26 cellular contexts compared by ENCODE assay signal in genomic region chr10:72742077-72742476, GRCh38.
"Had no signal": no experiment of that assay in that cellular context is flagged by ENCODE, and none has a peak within 500 bp of the region (broad histone marks: within the 10 kb centered on the region; RNA-seq: fewer than 3 reads in every experiment).

No MANE protein-coding gene starts in this region.

- H3K27me3 ChIP-seq: heart left ventricle, right atrium auricular region, right lobe of liver, stomach, suprapubic skin, tibial artery, upper lobe of right lung, uterus had no signal

- H3K4me3 ChIP-seq: heart left ventricle, left ventricle myocardium inferior, lung, right atrium auricular region, right lobe of liver, skin epidermis, stomach, suprapubic skin, thoracic aorta, tibial artery, upper lobe of right lung, uterus had no signal

- H2AFZ ChIP-seq: parathyroid adenoma had no signal

- H3K4me1 ChIP-seq: parathyroid adenoma, right lobe of liver, uterus had no signal

- H3K27ac ChIP-seq: heart left ventricle, left ventricle myocardium inferior, parathyroid adenoma, right atrium auricular region, right lobe of liver, skin epidermis, stomach, suprapubic skin, thoracic aorta, upper lobe of right lung, uterus had no signal

- H3K27me3 Mint-ChIP-seq: naive B cell; natural killer cell treated with Interleukin-12 subunit alpha and Interleukin-12 subunit beta and Interleukin-15 and Interleukin-18, amount 100 ng/mL, for 72 hours; stimulated activated naive B cell treated with anti-CD40 and anti-IgM and Interleukin-4, amounts not matched to agents 10 μg/mL and 1 μg/mL and 100 μg/mL, for 72 hours had no signal

- H3K9me3 ChIP-seq: heart left ventricle, left ventricle myocardium inferior, right atrium auricular region, right lobe of liver, stomach, suprapubic skin, thoracic aorta, tibial artery, upper lobe of right lung, uterus had no signal

- H3K36me3 Mint-ChIP-seq: natural killer cell treated with Interleukin-12 subunit alpha and Interleukin-12 subunit beta and Interleukin-15 and Interleukin-18, amount 100 ng/mL, for 72 hours had no signal

- H3K27ac Mint-ChIP-seq: mesothelial cell of epicardium; natural killer cell treated with Interleukin-12 subunit alpha and Interleukin-12 subunit beta and Interleukin-15 and Interleukin-18, amount 100 ng/mL, for 72 hours; stimulated activated naive B cell treated with anti-CD40 and anti-IgM and Interleukin-4, amounts not matched to agents 10 μg/mL and 1 μg/mL and 100 μg/mL, for 72 hours had no signal

- H3K9me3 Mint-ChIP-seq: mesothelial cell of epicardium; naive B cell; natural killer cell treated with Interleukin-12 subunit alpha and Interleukin-12 subunit beta and Interleukin-15 and Interleukin-18, amount 100 ng/mL, for 72 hours; stimulated activated naive B cell treated with anti-CD40 and anti-IgM and Interleukin-4, amounts not matched to agents 10 μg/mL and 1 μg/mL and 100 μg/mL, for 72 hours had no signal

- H3K36me3 ChIP-seq: heart left ventricle, left ventricle myocardium inferior, right atrium auricular region, right lobe of liver, suprapubic skin, thoracic aorta, tibial artery, upper lobe of right lung, uterus had no signal

- H3K4me3 Mint-ChIP-seq: mesothelial cell of epicardium; naive B cell; natural killer cell treated with Interleukin-12 subunit alpha and Interleukin-12 subunit beta and Interleukin-15 and Interleukin-18, amount 100 ng/mL, for 72 hours; stimulated activated naive B cell treated with anti-CD40 and anti-IgM and Interleukin-4, amounts not matched to agents 10 μg/mL and 1 μg/mL and 100 μg/mL, for 72 hours had no signal

- ATAC-seq: heart left ventricle; natural killer cell treated with Interleukin-12 subunit alpha and Interleukin-12 subunit beta and Interleukin-15 and Interleukin-18, amount 100 ng/mL, for 72 hours; right lobe of liver; stimulated activated naive B cell treated with anti-CD40 and anti-IgM and Interleukin-4, amounts not matched to agents 10 μg/mL and 1 μg/mL and 100 μg/mL, for 72 hours; stimulated activated naive CD8-positive, alpha-beta T cell treated with anti-CD3 and anti-CD28 coated beads, Interleukin-15, Interleukin-2, amounts not matched to agents 100 U/mL and 50 U/mL, for 24 hours; upper lobe of right lung had no signal

- DNase-seq: heart left ventricle; hypothalamus; islet precursor cell; left ventricle myocardium inferior; mesendoderm; naive B cell; nucleus accumbens; right lobe of liver; stimulated activated CD4-positive, alpha-beta T cell treated with anti-CD3 and anti-CD28 coated beads, Interleukin-12 subunit alpha, Interleukin-12 subunit beta, amount 100 ng/mL, for 4 hours; stimulated activated CD4-positive, alpha-beta T cell treated with anti-CD3 and anti-CD28 coated beads, Interleukin-15, amount 100 ng/mL, for 24 hours; stimulated activated CD4-positive, alpha-beta T cell treated with anti-CD3 and anti-CD28 coated beads, Interleukin-2, amount 100 ng/mL, for 24 hours; stimulated activated CD4-positive, alpha-beta T cell treated with anti-CD3 and anti-CD28 coated beads, Interleukin-4, amount 100 ng/mL, for 1 hour; stimulated activated naive B cell treated with anti-CD40 and anti-IgM and Interleukin-4, amounts not matched to agents 10 μg/mL and 1 μg/mL and 100 μg/mL, for 72 hours; stimulated activated naive CD8-positive, alpha-beta T cell treated with anti-CD3 and anti-CD28 coated beads, Interleukin-15, Interleukin-2, amounts not matched to agents 100 U/mL and 50 U/mL, for 24 hours; stomach; tibial artery; upper lobe of right lung; uterus had no signal
